Comparison of ENCODE assay signal across 18 cellular contexts in the genomic region with DNA sequence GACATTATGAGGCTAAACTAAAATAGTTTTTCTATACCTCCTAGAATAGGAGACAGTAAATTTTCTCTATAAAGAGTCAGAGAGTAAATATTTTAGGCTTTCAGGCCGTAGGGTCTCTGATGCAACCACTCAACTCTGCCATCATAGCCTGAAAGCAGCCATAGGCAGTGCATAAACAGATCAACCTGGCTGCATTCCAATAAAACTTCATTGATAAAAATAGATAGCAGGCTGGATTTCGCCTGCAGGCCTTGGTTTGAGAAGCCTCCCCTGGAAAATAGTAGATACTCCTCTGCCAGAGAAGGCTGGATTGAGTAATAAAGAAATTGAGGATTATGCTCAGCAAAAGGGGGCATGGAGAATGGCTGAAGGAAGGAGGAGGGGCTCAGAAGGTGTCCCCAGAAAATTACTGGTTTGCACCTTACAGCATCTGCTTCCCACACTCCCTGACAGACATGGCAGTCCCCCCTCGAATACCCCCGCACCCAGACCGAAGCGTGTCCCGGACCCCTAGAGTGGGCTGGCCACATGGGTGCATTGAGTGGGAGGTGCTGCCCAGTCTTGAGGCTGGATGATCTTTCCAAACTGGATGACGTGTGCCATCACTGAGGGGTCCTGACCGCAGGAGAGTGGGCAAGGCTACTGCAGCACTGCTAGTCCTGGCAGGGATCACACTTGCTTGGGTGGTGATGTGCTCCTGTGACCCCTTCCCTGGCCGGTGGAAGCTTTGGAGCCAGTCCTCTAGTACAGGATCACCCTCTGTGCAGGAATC.
DNase-seq lines count a peak whose midpoint lies in the region; ATAC-seq lines count a peak whose summit lies in the region.
"Had no signal": no experiment of that assay in that cellular context is flagged by ENCODE, and none has a peak within 500 bp of the region (broad histone marks: within the 10 kb centered on the region; RNA-seq: fewer than 3 reads in every experiment).

No MANE protein-coding gene starts in this region.

- H3K9me3 Mint-ChIP-seq in activated CD8-positive, alpha-beta memory T cell treated with anti-CD3 and anti-CD28 coated beads, Interleukin-2, amount 10 ng/mL, durations not matched to agents 7 days and 5 days (ENCODE audit: low read depth): no peaks in the 10 kb centered on the region
- H3K9me3 Mint-ChIP-seq in activated naive CD8-positive, alpha-beta T cell treated with anti-CD3 and anti-CD28 coated beads, Interleukin-2, amount 50 U/mL, for 24 hours: no peaks in the 10 kb centered on the region
- H3K9me3 Mint-ChIP-seq in stimulated activated naive CD8-positive, alpha-beta T cell treated with anti-CD3 and anti-CD28 coated beads, Interleukin-15, amount 100 ng/mL, for 72 hours: no peaks in the 10 kb centered on the region
- H3K9me3 Mint-ChIP-seq: CD4-positive, alpha-beta T cell had no signal

- H3K27ac Mint-ChIP-seq in activated CD8-positive, alpha-beta memory T cell treated with anti-CD3 and anti-CD28 coated beads, Interleukin-2, amount 10 ng/mL, durations not matched to agents 7 days and 5 days: no peak overlapping the region
- H3K27ac Mint-ChIP-seq in activated naive CD8-positive, alpha-beta T cell treated with anti-CD3 and anti-CD28 coated beads, Interleukin-2, amount 50 U/mL, for 24 hours: no peak overlapping the region
- H3K27ac Mint-ChIP-seq in stimulated activated naive CD8-positive, alpha-beta T cell treated with anti-CD3 and anti-CD28 coated beads, Interleukin-15, amount 100 ng/mL, for 72 hours: no peak overlapping the region
- H3K27ac Mint-ChIP-seq: CD4-positive, alpha-beta T cell had no signal

- peak; percentile 1 for DNase-seq in activated CD8-positive, alpha-beta memory T cell treated with anti-CD3 and anti-CD28 coated beads, Interleukin-2, amount 50 U/mL, for 4 hours
- no peak for DNase-seq in activated CD8-positive, alpha-beta memory T cell treated with anti-CD3 and anti-CD28 coated beads, Interleukin-2, amount 10 ng/mL, durations not matched to agents 7 days and 5 days
- DNase-seq in EH (ENCODE audit: low read depth) (peak; percentile 13), posterior vena cava (ENCODE audit: low spot score) (peak; percentile 52), amygdala (lab: John Stamatoyannopoulos, UW) (no peak)
- no peak for DNase-seq in activated naive CD8-positive, alpha-beta T cell treated with anti-CD3 and anti-CD28 coated beads, Interleukin-2, amount 50 U/mL, for 24 hours
- DNase-seq in stimulated activated naive CD8-positive, alpha-beta T cell treated with anti-CD3 and anti-CD28 coated beads, Interleukin-15, amount 100 ng/mL, for 72 hours: no peak
- DNase-seq: ACHN; Calu3; CD4-positive, alpha-beta T cell; HCEC 1CT; MV-4-11; NCI-H1417 treated with DMSO at 0.1 percent for 48 hours; NCI-H2029; NCI-H2227 treated with DMSO at 0.1 percent for 48 hours; NCI-H526 treated with DMSO at 0.1 percent for 48 hours; PC-9 had no signal

- H3K4me1 Mint-ChIP-seq in activated CD8-positive, alpha-beta memory T cell treated with anti-CD3 and anti-CD28 coated beads, Interleukin-2, amount 10 ng/mL, durations not matched to agents 7 days and 5 days: no peaks in the 10 kb centered on the region
- H3K4me1 Mint-ChIP-seq in activated naive CD8-positive, alpha-beta T cell treated with anti-CD3 and anti-CD28 coated beads, Interleukin-2, amount 50 U/mL, for 24 hours: no peaks in the 10 kb centered on the region
- H3K4me1 Mint-ChIP-seq in stimulated activated naive CD8-positive, alpha-beta T cell treated with anti-CD3 and anti-CD28 coated beads, Interleukin-15, amount 100 ng/mL, for 72 hours: no peaks in the 10 kb centered on the region

- H3K4me3 Mint-ChIP-seq in activated CD8-positive, alpha-beta memory T cell treated with anti-CD3 and anti-CD28 coated beads, Interleukin-2, amount 10 ng/mL, durations not matched to agents 7 days and 5 days: no peak overlapping the region
- no peak overlapping the region for H3K4me3 Mint-ChIP-seq in activated naive CD8-positive, alpha-beta T cell treated with anti-CD3 and anti-CD28 coated beads, Interleukin-2, amount 50 U/mL, for 24 hours
- H3K4me3 Mint-ChIP-seq in stimulated activated naive CD8-positive, alpha-beta T cell treated with anti-CD3 and anti-CD28 coated beads, Interleukin-15, amount 100 ng/mL, for 72 hours: no peak overlapping the region
- H3K4me3 Mint-ChIP-seq: CD4-positive, alpha-beta T cell had no signal

- H3K36me3 Mint-ChIP-seq in activated CD8-positive, alpha-beta memory T cell treated with anti-CD3 and anti-CD28 coated beads, Interleukin-2, amount 10 ng/mL, durations not matched to agents 7 days and 5 days: no peaks in the 10 kb centered on the region
- no peaks in the 10 kb centered on the region for H3K36me3 Mint-ChIP-seq in activated naive CD8-positive, alpha-beta T cell treated with anti-CD3 and anti-CD28 coated beads, Interleukin-2, amount 50 U/mL, for 24 hours (ENCODE audit: low read depth)

- H3K27me3 Mint-ChIP-seq in activated CD8-positive, alpha-beta memory T cell treated with anti-CD3 and anti-CD28 coated beads, Interleukin-2, amount 10 ng/mL, durations not matched to agents 7 days and 5 days: no peaks in the 10 kb centered on the region
- no peaks in the 10 kb centered on the region for H3K27me3 Mint-ChIP-seq in activated naive CD8-positive, alpha-beta T cell treated with anti-CD3 and anti-CD28 coated beads, Interleukin-2, amount 50 U/mL, for 24 hours
- no peaks in the 10 kb centered on the region for H3K27me3 Mint-ChIP-seq in stimulated activated naive CD8-positive, alpha-beta T cell treated with anti-CD3 and anti-CD28 coated beads, Interleukin-15, amount 100 ng/mL, for 72 hours
- H3K27me3 Mint-ChIP-seq: CD4-positive, alpha-beta T cell had no signal

- CTCF ChIA-PET in activated CD8-positive, alpha-beta memory T cell treated with anti-CD3 and anti-CD28 coated beads, Interleukin-2, amount 10 ng/mL, durations not matched to agents 7 days and 5 days (lab: Charles Lee): interaction anchor here (1.9 kb wide), 1 partner anchor 10 kb away, joined by 9 read pairs; no protein-coding TSS in a partner anchor

- intact Hi-C loops in posterior vena cava (cut with DNase I): no loop called here

- no peak for ATAC-seq in activated CD8-positive, alpha-beta memory T cell treated with anti-CD3 and anti-CD28 coated beads, Interleukin-2, amount 10 ng/mL, durations not matched to agents 7 days and 5 days
- peak; percentile 18 for ATAC-seq in activated naive CD8-positive, alpha-beta T cell treated with anti-CD3 and anti-CD28 coated beads, Interleukin-2, amount 50 U/mL, for 24 hours
- no peak for ATAC-seq in stimulated activated naive CD8-positive, alpha-beta T cell treated with anti-CD3 and anti-CD28 coated beads, Interleukin-15, amount 100 ng/mL, for 72 hours
- ATAC-seq: GM12878 had no signal

Comparison
In these comparisons a context has a peak if more than half of its experiments do, and no peak if none do; other contexts are left out.
1. DNase-seq: peak in activated CD8-positive, alpha-beta memory T cell treated with anti-CD3 and anti-CD28 coated beads, Interleukin-2, amount 50 U/mL, for 4 hours (single experiment), EH (single experiment) and posterior vena cava (single experiment); none in activated CD8-positive, alpha-beta memory T cell treated with anti-CD3 and anti-CD28 coated beads, Interleukin-2, amount 10 ng/mL, durations not matched to agents 7 days and 5 days (single experiment), activated naive CD8-positive, alpha-beta T cell treated with anti-CD3 and anti-CD28 coated beads, Interleukin-2, amount 50 U/mL, for 24 hours (single experiment), stimulated activated naive CD8-positive, alpha-beta T cell treated with anti-CD3 and anti-CD28 coated beads, Interleukin-15, amount 100 ng/mL, for 72 hours (0 of 2) and amygdala (0 of 56).